In the genomic region with DNA sequence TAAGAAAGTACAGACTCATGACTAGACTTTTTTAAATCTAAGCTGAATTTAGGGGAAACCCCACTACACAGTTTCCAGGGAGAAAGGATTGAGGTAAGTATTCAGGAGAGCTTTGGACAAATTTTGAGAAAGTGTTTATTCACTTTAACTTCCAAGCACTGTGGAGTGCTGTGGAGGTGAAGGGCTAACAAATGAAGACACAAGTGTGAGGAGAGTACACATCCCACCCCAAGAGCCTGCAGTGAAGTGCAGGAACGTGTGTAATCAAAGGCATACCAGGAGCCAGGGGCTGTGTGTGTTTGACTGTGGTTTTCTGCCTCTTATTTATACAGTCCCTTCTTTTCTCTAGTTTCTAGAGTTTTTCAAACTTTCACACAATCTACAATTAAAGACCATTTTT, we compare ENCODE assay signal across 22 cellular contexts.
"Had no signal": no experiment of that assay in that cellular context is flagged by ENCODE, and none has a peak within 500 bp of the region (broad histone marks: within the 10 kb centered on the region; RNA-seq: fewer than 3 reads in every experiment).

No MANE protein-coding gene starts in this region.

- H3K9me3 ChIP-seq: colonic mucosa, esophagus squamous epithelium, gastrocnemius medialis, mucosa of descending colon had no signal

- ATAC-seq: effector memory CD8-positive, alpha-beta T cell; esophagus mucosa; gastrocnemius medialis; heart right ventricle; left colon; left lobe of liver; left ventricle myocardium superior; mucosa of descending colon had no signal

- H3K4me3 ChIP-seq: colonic mucosa, esophagus squamous epithelium, gastrocnemius medialis, heart right ventricle, mucosa of descending colon had no signal

- H3K27me3 ChIP-seq: colonic mucosa, esophagus squamous epithelium, gastrocnemius medialis had no signal

- DNase-seq: cerebellar nuclear complex; colonic mucosa; cortex of kidney; effector CD8-positive, alpha-beta T cell; effector memory CD8-positive, alpha-beta T cell; endodermal cell; erythroblast; esophagus squamous epithelium; foreskin fibroblast; foreskin melanocyte; gastrocnemius medialis; glutamatergic neuron; head of caudate nucleus; heart right ventricle; hippocampal formation; left colon; left ventricle myocardium superior; mesenchymal stem cell; mucosa of descending colon had no signal

- H3K36me3 ChIP-seq: colonic mucosa, esophagus squamous epithelium, gastrocnemius medialis, heart right ventricle had no signal

- H3K4me1 ChIP-seq: colonic mucosa, esophagus squamous epithelium, gastrocnemius medialis had no signal

- H3K27ac ChIP-seq: colonic mucosa, epithelial cell of prostate, esophagus squamous epithelium, gastrocnemius medialis, heart right ventricle had no signal
